ENCODE assay signal across 1 cellular context in genomic region chr6:98764378-98764911, GRCh38.
TF ChIP-seq lines count a peak whose summit lies in the region.

No MANE protein-coding gene starts in this region.

TF ChIP-seq in SK-N-SH treated with all-trans-retinoic acid at 6 μM for 48 hours, 23 proteins besides CTCF, POLR2A, EP300 and RAD21 (continued from another document):
- no peak for TF ChIP-seq PPARA (CRISPR knock-in tag; IDR thresholded peaks at IDR 0.05; ENCODE audit: borderline replicate concordance)
- no peak for TF ChIP-seq ZFP30 (CRISPR knock-in tag; IDR thresholded peaks at IDR 0.05)
